8 cellular contexts compared by ENCODE assay signal in genomic region chr2:24050041-24050655, GRCh38. TPM values are rescaled to one million over a fixed set of nuclear protein-coding genes. Genes with fewer than 3 reads are reported as not detected.
DNase-seq lines count a peak whose midpoint lies in the region; FAIRE-seq and TF ChIP-seq lines count a peak whose summit lies in the region.

No MANE protein-coding gene starts in this region.

- intact Hi-C loops in A673 (cut with micrococcal nuclease; ENCODE audit: unreplicated experiment), result no loop called here

- no peaks in the 10 kb centered on the region for H3K9me3 ChIP-seq in A673 (ENCODE audit: low read depth, low read length, poor library complexity, severe bottlenecking)
- H3K9me3 ChIP-seq in iPS-15b (ENCODE audit: control insufficient read depth, insufficient read depth, low read length), result no peaks in the 10 kb centered on the region
- H3K9me3 ChIP-seq in small intestine (ENCODE audit: control insufficient read depth, low read depth), result no peaks in the 10 kb centered on the region

- CTCF ChIA-PET in A673 (lab: Charles Lee) (no interaction called here), HEK293T (lab: Yijun Ruan, JAX) (interaction anchor here (0.5 to 0.9 kb wide), 2 partner anchors 122 to 226 kb away, joined by 3 to 4 read pairs; no protein-coding TSS in a partner anchor)

- no peak overlapping the region for H3K27ac ChIP-seq in A673 (ENCODE audit: low read depth, low read length, poor library complexity, severe bottlenecking)
- peak overlapping the region; percentile 14 to 33 for H3K27ac ChIP-seq in small intestine (ENCODE audit: low read depth in 1 of 2, low read length in 1 of 2)

- no peaks in the 10 kb centered on the region for H3K36me3 ChIP-seq in A673 (ENCODE audit: insufficient read depth, low read length, poor library complexity, severe bottlenecking)
- no peaks in the 10 kb centered on the region for H3K36me3 ChIP-seq in iPS-15b (ENCODE audit: control insufficient read depth, insufficient read depth, low read length)
- H3K36me3 ChIP-seq in small intestine (ENCODE audit: control insufficient read depth in 2 of 2, insufficient read depth in 2 of 2, low read length in 2 of 2), result peaks cover 0 to 2% of the 10 kb centered on the region in 2 donors

- WGBS in small intestine, 3 donors, result 6 to 18% (median 6%) methylated on average over 19 to 46 of the region's 46 CpGs

- H3K4me1 ChIP-seq in A673 (ENCODE audit: insufficient read depth, low read length, poor library complexity, severe bottlenecking) (peaks cover 17% of the 10 kb centered on the region), iPS-15b (ENCODE audit: control insufficient read depth, insufficient read depth, low read length) (peaks cover 2% of the 10 kb centered on the region), small intestine (ENCODE audit: control insufficient read depth in 2 of 2, insufficient read depth in 1 of 2, low read depth in 1 of 2, low read length in 1 of 2) (peaks cover 0 to 14% of the 10 kb centered on the region in 2 donors)

- no TSS peak for BruUV-seq in A673 (replicated peaks; lab: Mats Ljungman, UMichigan)

- POLR2A ChIA-PET in A673 (lab: Charles Lee; ENCODE audit: low non-redundant PET) (no interaction called here), HEK293T (lab: Yijun Ruan, JAX) (interaction anchor here (1.3 kb wide), 2 partner anchors 26 to 123 kb away, joined by 6 to 7 read pairs; partner anchors contain the start of genes ATAD2B and SF3B6)

- H3K4me3 ChIP-seq in A673 (ENCODE audit: low read depth, low read length, poor library complexity, severe bottlenecking) (peak overlapping the region; percentile 91), iPS-15b (ENCODE audit: low read depth, low read length) (peak overlapping the region; percentile 82), small intestine (ENCODE audit: low read depth in 1 of 2, low read length in 2 of 2) (peak overlapping the region; percentile 54 to 88)

- no peak for FAIRE-seq in small intestine (lab: Jason Lieb, UNC)

- no peak for TF ChIP-seq CTCF in A673 (conservative IDR thresholded peaks at IDR 0.05; ENCODE audit: low read depth, low read length)

- H3K27me3 ChIP-seq in A673 (replicated peaks; ENCODE audit: insufficient read depth, low read depth, low read length, poor library complexity), result no peaks in the 10 kb centered on the region
- no peaks in the 10 kb centered on the region for H3K27me3 ChIP-seq in iPS-15b (ENCODE audit: control insufficient read depth, insufficient read depth, low read length)
- no peaks in the 10 kb centered on the region for H3K27me3 ChIP-seq in small intestine (ENCODE audit: control insufficient read depth in 2 of 2, insufficient read depth in 2 of 2, low read length in 2 of 2)

- DNase-seq in A673 (ENCODE audit: low spot score) (peak; percentile 50), HEK293T (ENCODE audit: extremely low spot score) (peak; percentile 31), small intestine (peak; percentile 29), cortex of kidney (lab: John Stamatoyannopoulos, UW) (no peak), COR-L47 (lab: John Stamatoyannopoulos, UW) (no peak), HuH-7 (ENCODE audit: low spot score) (no peak)
- DNase-seq in activated naive CD4-positive, alpha-beta T cell treated with anti-CD3 and anti-CD28 coated beads, Interleukin-2, amount 50 U/mL, for 16 hours, result peak; percentile 13

- peak overlapping the region; percentile 70 for H3K9ac ChIP-seq in iPS-15b (ENCODE audit: low read depth, low read length)

TF ChIP-seq in HEK293T, 16 proteins besides CTCF, POLR2A, EP300 and RAD21:
- TF ChIP-seq SUZ12 (IDR thresholded peaks at IDR 0.05) (no peak), ZNF384 (IDR thresholded peaks at IDR 0.05) (no peak), LEF1 (IDR thresholded peaks at IDR 0.05; ENCODE audit: borderline replicate concordance) (no peak), HDGF (IDR thresholded peaks at IDR 0.05; ENCODE audit: borderline replicate concordance) (no peak), ARNT (IDR thresholded peaks at IDR 0.05) (no peak), SP1 (IDR thresholded peaks at IDR 0.05) (no peak), NFRKB (IDR thresholded peaks at IDR 0.05) (no peak), PKNOX1 (IDR thresholded peaks at IDR 0.05) (no peak), FOXK2 (IDR thresholded peaks at IDR 0.05) (no peak), BHLHE40 (IDR thresholded peaks at IDR 0.05; ENCODE audit: borderline replicate concordance) (no peak), FOXM1 (IDR thresholded peaks at IDR 0.05; ENCODE audit: borderline replicate concordance) (no peak), FOXA1 (IDR thresholded peaks at IDR 0.05) (no peak), TARDBP (IDR thresholded peaks at IDR 0.05) (no peak), ELF4 (IDR thresholded peaks at IDR 0.05) (no peak), L3MBTL2 (conservative IDR thresholded peaks at IDR 0.05) (no peak), CTBP1 (IDR thresholded peaks at IDR 0.05; ENCODE audit: borderline replicate concordance) (no peak)
TF ChIP-seq in HEK293T: peak in this region for 0.

RNA-seq across cellular contexts. Expression of gene FKBP1B, which starts 0.6 kb away (rescaled TPM):
- 2.9 and 3.7 TPM in 2 replicates for total RNA-seq in A673 (2021)
- 100 to 1,000 TPM in 1 of 3 donors, 10 to 100 TPM in 2; 24.9 to 106 (median 73.5) TPM for polyA plus RNA-seq in small intestine

RNA-seq across cellular contexts. Expression of gene WDCP, which starts 3.0 kb away (rescaled TPM):
- total RNA-seq in A673 (2021), result 26.6 and 30.8 TPM in 2 replicates
- 1 to 10 TPM; 1.4 to 2.5 (median 1.8) TPM for polyA plus RNA-seq in small intestine

RNA-seq across cellular contexts. Expression of gene SF3B6, which starts 26.0 kb away (rescaled TPM):
- total RNA-seq in A673 (2021), result 123 and 130 TPM in 2 replicates
- polyA plus RNA-seq in small intestine, result 100 to 1,000 TPM; 179 to 260 (median 241) TPM

RNA-seq across cellular contexts. Expression of gene TP53I3, which starts 34.5 kb away (rescaled TPM):
- total RNA-seq in A673 (2021), result 2.8 and 3.0 TPM in 2 replicates
- polyA plus RNA-seq in small intestine, result 100 to 1,000 TPM in 2 of 3 donors, 10 to 100 TPM in 1; 77.7 to 420 (median 291) TPM

RNA-seq across cellular contexts. Expression of gene MFSD2B, which starts 40.3 kb away (rescaled TPM):
- total RNA-seq in A673 (2021), result 0.42 TPM in 1 of 2 replicates, not detected in the other
- polyA plus RNA-seq in small intestine, result under 1 TPM in 1 of 3 donors, not detected in 2; 0.07 TPM

Comparison
In these comparisons a context has a peak if more than half of its experiments do, and no peak if none do; other contexts are left out.
1. DNase-seq: peak in A673 (single experiment), HEK293T (single experiment), activated naive CD4-positive, alpha-beta T cell treated with anti-CD3 and anti-CD28 coated beads, Interleukin-2, amount 50 U/mL, for 16 hours (single experiment) and small intestine (single experiment); none in cortex of kidney (single experiment), COR-L47 (single experiment) and HuH-7 (single experiment).
2. Peak in every context shown above with its lines, with median percentiles within 50 percentile points of each other: H3K4me3 ChIP-seq.